Comparison of ENCODE assay signal across 11 cellular contexts in genomic region chr19:29554149-29554548, GRCh38. TPM values are rescaled to one million over a fixed set of nuclear protein-coding genes. Genes with fewer than 3 reads are reported as not detected.
"Had no signal": no experiment of that assay in that cellular context is flagged by ENCODE, and none has a peak within 500 bp of the region (broad histone marks: within the 10 kb centered on the region; RNA-seq: fewer than 3 reads in every experiment).

No MANE protein-coding gene starts in this region.

- H3K4me2 ChIP-seq: GM23338 had no signal

- H3K27ac ChIP-seq: GM23248 had no signal

- H3K4me1 ChIP-seq: HAP-1 had no signal

- H3K9ac ChIP-seq: GM23248 had no signal

- ATAC-seq: GM23338, HCT116 had no signal

- H3K36me3 ChIP-seq: HAP-1 had no signal

- FAIRE-seq: H1, H54 had no signal

- DNase-seq: GM23248, GOT3, H7, H9, HCEC 1CT, HFFc6 had no signal

- H2AFZ ChIP-seq: GM23248, GM23338 had no signal

- H3K9me3 ChIP-seq: HAP-1 had no signal

- H3K4me3 ChIP-seq: GM23248, GM23338, HAP-1 had no signal

RNA-seq across cellular contexts. Expression of gene VSTM2B, which starts 28.4 kb away (rescaled TPM):
- total RNA-seq: GM23248, HFFc6 had no signal
- polyA plus RNA-seq: GM23248 had no signal
